Comparison of ENCODE assay signal across 10 cellular contexts in the genomic region with DNA sequence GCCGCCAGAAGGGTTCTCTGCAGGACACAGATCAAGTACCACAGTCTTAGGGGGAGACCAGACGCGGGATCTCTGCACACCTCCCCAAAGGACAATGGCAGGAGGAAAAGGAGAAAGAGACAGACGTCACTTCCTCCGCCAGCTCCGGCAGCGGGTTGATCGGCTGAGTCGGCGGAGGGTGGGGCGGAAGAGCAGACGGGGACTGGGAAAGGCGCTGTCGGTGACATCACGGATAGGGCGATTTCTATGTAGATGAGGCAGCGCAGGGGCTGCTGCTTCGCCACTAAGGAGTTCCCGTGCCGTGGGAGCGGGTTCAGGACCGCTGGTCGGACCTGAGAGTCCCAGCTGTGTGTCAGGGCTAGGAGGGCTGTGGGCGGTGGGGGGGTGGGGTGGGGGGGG. TPM values are rescaled to one million over a fixed set of nuclear protein-coding genes. Genes with fewer than 3 reads are reported as not detected.
DNase-seq lines count a peak whose midpoint lies in the region; ATAC-seq and TF ChIP-seq lines count a peak whose summit lies in the region.
"Not testable (repeated sequence)": the region's sequence is repeated elsewhere in the genome, so short reads cannot be mapped to it uniquely, and the experiment has no call there.
"Had no signal": no experiment of that assay in that cellular context is flagged by ENCODE, and none has a peak within 500 bp of the region (broad histone marks: within the 10 kb centered on the region; RNA-seq: fewer than 3 reads in every experiment).

No MANE protein-coding gene starts in this region.

- H2BK5ac ChIP-seq in H9 (ENCODE audit: insufficient read length, low read length), result not testable (repeated sequence)

- H3K9me2 ChIP-seq in OCI-LY7 (ENCODE audit: insufficient read depth, low read length), result not testable (repeated sequence)

- H3K23ac ChIP-seq in H9 (ENCODE audit: insufficient read length, low read depth, low read length), result not testable (repeated sequence)

- H3K27me3 Mint-ChIP-seq in H9 (ENCODE audit: low read depth); activated CD8-positive, alpha-beta memory T cell treated with anti-CD3 and anti-CD28 coated beads, Interleukin-2, amount 10 ng/mL, durations not matched to agents 7 days and 5 days; effector memory CD8-positive, alpha-beta T cell; naive B cell: not testable (repeated sequence)

- not testable (repeated sequence) for H3K36me3 ChIP-seq in OCI-LY7 (ENCODE audit: insufficient read depth, low read length)

- H3K23me2 ChIP-seq in H9 (ENCODE audit: insufficient read length, low read depth, low read length, poor library complexity, severe bottlenecking), result not testable (repeated sequence)

- H3K9me3 Mint-ChIP-seq in H9; activated CD8-positive, alpha-beta memory T cell treated with anti-CD3 and anti-CD28 coated beads, Interleukin-2, amount 10 ng/mL, durations not matched to agents 7 days and 5 days (ENCODE audit: low read depth); effector memory CD8-positive, alpha-beta T cell; naive B cell: not testable (repeated sequence)

- not testable (repeated sequence) for H3K27me3 ChIP-seq in H9 (ENCODE audit: insufficient read depth, low read length)

- intact Hi-C loops in OCI-LY7 (cut with micrococcal nuclease; ENCODE audit: unreplicated experiment), result not testable (repeated sequence)

- H3K4ac ChIP-seq in H9 (ENCODE audit: low read depth, low read length), result not testable (repeated sequence)

- H3K79me1 ChIP-seq in H9 (ENCODE audit: insufficient read depth, low read depth, low read length, poor library complexity, severe bottlenecking), result not testable (repeated sequence)

- not testable (repeated sequence) for H4K91ac ChIP-seq in H9 (ENCODE audit: insufficient read length, low read depth, low read length)

- not testable (repeated sequence) for BruUV-seq in OCI-LY7 (replicated peaks; lab: Mats Ljungman, UMichigan)

- H3K18ac ChIP-seq in H9 (ENCODE audit: insufficient read length, low read depth, low read length), result not testable (repeated sequence)

- H3K14ac ChIP-seq in H9 (ENCODE audit: insufficient read depth, low read length), result not testable (repeated sequence)

- not testable (repeated sequence) for H3K4me1 Mint-ChIP-seq in H9; activated CD8-positive, alpha-beta memory T cell treated with anti-CD3 and anti-CD28 coated beads, Interleukin-2, amount 10 ng/mL, durations not matched to agents 7 days and 5 days; effector memory CD8-positive, alpha-beta T cell (ENCODE audit: low read depth in 2 of 2); naive B cell

- H4K8ac ChIP-seq in H9 (replicated peaks; ENCODE audit: insufficient read length, low read depth, low read length), result not testable (repeated sequence)

- peak; percentile 57 for ATAC-seq in activated CD8-positive, alpha-beta memory T cell treated with anti-CD3 and anti-CD28 coated beads, Interleukin-2, amount 10 ng/mL, durations not matched to agents 7 days and 5 days
- peak; percentile 52 for ATAC-seq in effector memory CD8-positive, alpha-beta T cell (replicated peaks)
- peak; percentile 52 to 54 for ATAC-seq in naive B cell (ENCODE audit: low read depth in 2 of 2)

- not testable (repeated sequence) for H2AFZ ChIP-seq in H9 (ENCODE audit: low read length); OCI-LY7 (ENCODE audit: low read length)

- POLR2A ChIA-PET in OCI-LY7 (lab: Charles Lee), result interaction anchor here (0.7 to 1.1 kb wide), 3 partner anchors 47 to 565 kb away, joined by 3 to 4 read pairs (median 3); no protein-coding TSS in a partner anchor

- not testable (repeated sequence) for H2BK120ac ChIP-seq in H9 (ENCODE audit: low read depth, low read length, poor library complexity, severe bottlenecking)

- H2BK15ac ChIP-seq in H9 (ENCODE audit: low read depth, low read length), result not testable (repeated sequence)

- TF ChIP-seq RAD21 in Ishikawa (IDR thresholded peaks at IDR 0.05; ENCODE audit: low read depth), result not testable (repeated sequence)

- not testable (repeated sequence) for H4K20me1 ChIP-seq in H9 (ENCODE audit: control insufficient read depth, insufficient read depth, insufficient read length); OCI-LY7 (ENCODE audit: insufficient read depth, low read length)

- not testable (repeated sequence) for H3T11ph ChIP-seq in H9 (ENCODE audit: low read length)

- H2BK20ac ChIP-seq in H9 (ENCODE audit: low read depth, low read length, poor library complexity, severe bottlenecking), result not testable (repeated sequence)

- not testable (repeated sequence) for H4K5ac ChIP-seq in H9 (ENCODE audit: insufficient read length, low read depth, low read length)

- not testable (repeated sequence) for H3K79me2 ChIP-seq in H9 (ENCODE audit: insufficient read depth, low read length); OCI-LY7 (ENCODE audit: insufficient read depth, low read depth, low read length)

- H3K4me3 ChIP-seq in OCI-LY7 (ENCODE audit: low read depth, low read length, poor library complexity, severe bottlenecking), result peak overlapping the region; percentile 41

- DNase-seq in DMS153 treated with DMSO at 0.1 percent for 48 hours (lab: John Stamatoyannopoulos, UW; ENCODE audit: unreplicated experiment) (peak; percentile 30), naive B cell (peak; percentile 78)
- DNase-seq in H9; OCI-LY7 (ENCODE audit: low spot score): not testable (repeated sequence)
- peak; percentile 86 for DNase-seq in activated CD8-positive, alpha-beta memory T cell treated with anti-CD3 and anti-CD28 coated beads, Interleukin-2, amount 10 ng/mL, durations not matched to agents 7 days and 5 days
- DNase-seq in effector memory CD8-positive, alpha-beta T cell, result peak in 2 of 3 experiments; percentile 43 to 55
- peak; percentile 34 to 40 for DNase-seq in stimulated activated CD8-positive, alpha-beta memory T cell treated with anti-CD3 and anti-CD28 coated beads, Interleukin-15, amount 100 ng/mL, for 4 hours (ENCODE audit: low read depth in 2 of 2)

- not testable (repeated sequence) for H3K4me1 ChIP-seq in H9 (ENCODE audit: insufficient read depth, low read length); OCI-LY7 (ENCODE audit: insufficient read depth, low read length, poor library complexity, severe bottlenecking)

- peak overlapping the region; percentile 98 to 100 (median 99) for H3K27ac Mint-ChIP-seq in H9
- peak overlapping the region; percentile 91 for H3K27ac Mint-ChIP-seq in activated CD8-positive, alpha-beta memory T cell treated with anti-CD3 and anti-CD28 coated beads, Interleukin-2, amount 10 ng/mL, durations not matched to agents 7 days and 5 days
- H3K27ac Mint-ChIP-seq in effector memory CD8-positive, alpha-beta T cell, result peak overlapping the region; percentile 96 to 98
- peak overlapping the region; percentile 98 to 100 (median 99) for H3K27ac Mint-ChIP-seq in naive B cell

- H3K4me2 ChIP-seq in H9 (ENCODE audit: insufficient read depth, insufficient read length, low read length), result not testable (repeated sequence)
- H3K4me2 ChIP-seq in OCI-LY7 (ENCODE audit: low read length), result peak overlapping the region; percentile 51

- not testable (repeated sequence) for H2AK5ac ChIP-seq in H9 (ENCODE audit: insufficient read length, low read length)

- H3K9me3 ChIP-seq in H9 (ENCODE audit: control insufficient read depth, low read depth, low read length); OCI-LY7 (ENCODE audit: low read length): not testable (repeated sequence)

- H3K4me3 Mint-ChIP-seq in H9 (peak overlapping the region; percentile 61 to 81), naive B cell (peak overlapping the region; percentile 81 to 96 (median 94))
- peak overlapping the region; percentile 77 for H3K4me3 Mint-ChIP-seq in activated CD8-positive, alpha-beta memory T cell treated with anti-CD3 and anti-CD28 coated beads, Interleukin-2, amount 10 ng/mL, durations not matched to agents 7 days and 5 days
- H3K4me3 Mint-ChIP-seq in effector memory CD8-positive, alpha-beta T cell, result peak overlapping the region; percentile 91 to 98

- not testable (repeated sequence) for TF ChIP-seq CTCF in H9 (conservative IDR thresholded peaks at IDR 0.05); OCI-LY7 (conservative IDR thresholded peaks at IDR 0.05; ENCODE audit: low read length)

- not testable (repeated sequence) for H3K36me3 Mint-ChIP-seq in H9 (ENCODE audit: insufficient read depth in 1 of 3, low read depth in 3 of 3); activated CD8-positive, alpha-beta memory T cell treated with anti-CD3 and anti-CD28 coated beads, Interleukin-2, amount 10 ng/mL, durations not matched to agents 7 days and 5 days; naive B cell
- H3K36me3 Mint-ChIP-seq in effector memory CD8-positive, alpha-beta T cell (ENCODE audit: insufficient read depth), result peaks cover 28% of the 10 kb centered on the region

- not testable (repeated sequence) for H3K56ac ChIP-seq in H9 (ENCODE audit: insufficient read length, low read depth, low read length)

- H2BK12ac ChIP-seq in H9 (ENCODE audit: insufficient read length, low read depth, low read length), result not testable (repeated sequence)

- H3K27ac ChIP-seq in H9 (ENCODE audit: insufficient read length, low read depth, low read length), result not testable (repeated sequence)
- peak overlapping the region; percentile 46 for H3K27ac ChIP-seq in OCI-LY7 (ENCODE audit: low read depth, low read length, poor library complexity, severe bottlenecking)

- not testable (repeated sequence) for TF ChIP-seq EP300 in Ishikawa (IDR thresholded peaks at IDR 0.05; ENCODE audit: borderline replicate concordance)

- WGBS in H9 (ENCODE audit: extremely low coverage, insufficient read length, low lambda C conversion rate), result no CpG with 5 or more reads among the region's 24 CpGs

- H3K9ac ChIP-seq in H9 (ENCODE audit: extremely low read depth, insufficient read length, low read length), result not testable (repeated sequence)

- CTCF ChIA-PET in OCI-LY7 (lab: Charles Lee; ENCODE audit: unreplicated experiment); activated CD8-positive, alpha-beta memory T cell treated with anti-CD3 and anti-CD28 coated beads, Interleukin-2, amount 10 ng/mL, durations not matched to agents 7 days and 5 days (lab: Charles Lee): not testable (repeated sequence)

TF ChIP-seq in Ishikawa, 13 proteins besides CTCF, POLR2A, EP300 and RAD21:
- TF ChIP-seq YY1 (IDR thresholded peaks at IDR 0.05; ENCODE audit: low read depth), result 0 out of 2 replicates have a peak, but pooled peaks have one; percentile 28
- TF ChIP-seq TAF1 (IDR thresholded peaks at IDR 0.05; ENCODE audit: low read depth), result 0 out of 2 replicates have a peak, but pooled peaks have one; percentile 1

RNA-seq across cellular contexts. Expression of a gene that starts 38.7 kb away (rescaled TPM):
- total RNA-seq in H9 (2021) (not detected in 2 replicates), OCI-LY7 (2022) (not detected in 2 replicates)
- not detected in 2 replicates for total RNA-seq in OCI-LY7 (2014; rRNA removed; shearing (Covaris generic))
- not detected for total RNA-seq in activated CD8-positive, alpha-beta memory T cell treated with anti-CD3 and anti-CD28 coated beads, Interleukin-2, amount 10 ng/mL, durations not matched to agents 7 days and 5 days
- not detected for polyA plus RNA-seq in naive B cell (ENCODE audit: low read depth in 6 of 6)
- total RNA-seq: G401, mononuclear cell had no signal
